In the genomic region with DNA sequence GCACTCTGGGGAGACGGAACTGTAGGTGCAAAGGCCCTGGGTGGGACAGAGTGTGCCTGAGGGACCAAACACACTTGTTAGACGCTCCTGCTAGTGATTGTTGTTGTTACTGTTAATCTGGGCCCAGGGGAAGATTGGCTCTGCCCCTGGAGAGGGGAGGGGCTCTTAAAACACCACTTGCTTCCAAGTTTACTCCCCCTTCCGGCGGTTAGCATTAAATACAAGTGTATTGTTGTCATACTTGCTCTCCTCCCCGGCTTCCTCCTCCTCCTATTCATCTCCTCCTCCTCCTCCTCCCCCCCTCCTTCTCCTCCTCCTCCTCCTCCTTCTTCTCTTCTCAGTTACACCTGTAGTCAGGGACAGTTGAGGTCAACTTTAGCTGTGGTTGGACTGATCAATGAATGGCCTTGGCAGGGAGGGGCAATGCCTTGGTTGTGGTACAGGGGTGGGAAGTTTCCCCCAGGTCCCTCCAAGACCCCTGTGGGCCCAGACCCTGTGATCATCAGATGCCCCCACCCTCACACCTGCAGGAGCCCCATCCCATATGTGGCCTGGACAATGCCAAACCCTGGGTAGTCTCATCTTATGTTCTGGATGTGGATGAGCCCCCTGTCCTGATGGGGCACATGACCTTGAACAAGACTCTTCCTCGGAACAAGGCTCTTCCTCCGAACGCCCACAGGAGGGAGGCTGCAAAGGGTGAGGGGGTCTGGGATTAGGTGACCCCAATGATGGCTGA, we compare ENCODE assay signal across 8 cellular contexts.
DNase-seq lines count a peak whose midpoint lies in the region; ATAC-seq, FAIRE-seq and TF ChIP-seq lines count a peak whose summit lies in the region.

No MANE protein-coding gene starts in this region.

- no peaks in the 10 kb centered on the region for H3K27me3 ChIP-seq in cardiac muscle cell

- ATAC-seq in GM21576 (IDR thresholded peaks at IDR 0.05; ENCODE audit: unreplicated experiment), result no peak
- ATAC-seq in GM18505 (IDR thresholded peaks at IDR 0.05; ENCODE audit: unreplicated experiment), result no peak

- no peak for TF ChIP-seq POLR2A in GM18505 (IDR thresholded peaks at IDR 0.05; ENCODE audit: borderline replicate concordance, extremely low read depth, insufficient read depth, insufficient read length)

- H3K4me3 ChIP-seq in cardiac muscle cell, result no peak overlapping the region

- no peak overlapping the region for H3K27ac ChIP-seq in cardiac muscle cell

- FAIRE-seq in HTR-8/SVneo (lab: Jason Lieb, UNC), result no peak

- H3K9me3 ChIP-seq in cardiac muscle cell (ENCODE audit: low read depth), result no peaks in the 10 kb centered on the region

- H3K36me3 ChIP-seq in cardiac muscle cell, result no peaks in the 10 kb centered on the region

- intact Hi-C loops in head of caudate nucleus (cut with DNase I), result no loop called here

- TF ChIP-seq CTCF in cardiac muscle cell (IDR thresholded peaks at IDR 0.05; ENCODE audit: low read depth, low read length), result peak; percentile 42

- DNase-seq in DMS153 (lab: John Stamatoyannopoulos, UW) (peak; percentile 29), HTR-8/SVneo (ENCODE audit: insufficient read length, low spot score) (peak; percentile 34), SKM-1 treated with dmso at 0.1 percent for 144 hours (lab: John Stamatoyannopoulos, UW; ENCODE audit: unreplicated experiment) (peak; percentile 68), cardiac muscle cell (ENCODE audit: low read depth in 1 of 2, low spot score in 1 of 2) (peak; percentile 67 to 81), activated gamma-delta T cell (lab: John Stamatoyannopoulos, UW) (no peak), head of caudate nucleus (no peak)

- H3K4me1 ChIP-seq in cardiac muscle cell (ENCODE audit: low read depth), result no peaks in the 10 kb centered on the region

Comparison
In these comparisons a context has a peak if more than half of its experiments do, and no peak if none do; other contexts are left out.
1. DNase-seq: peak in DMS153 (single experiment), HTR-8/SVneo (single experiment), SKM-1 treated with dmso at 0.1 percent for 144 hours (single experiment) and cardiac muscle cell (2 of 2); none in activated gamma-delta T cell (single experiment) and head of caudate nucleus (0 of 42).